In the genomic region with DNA sequence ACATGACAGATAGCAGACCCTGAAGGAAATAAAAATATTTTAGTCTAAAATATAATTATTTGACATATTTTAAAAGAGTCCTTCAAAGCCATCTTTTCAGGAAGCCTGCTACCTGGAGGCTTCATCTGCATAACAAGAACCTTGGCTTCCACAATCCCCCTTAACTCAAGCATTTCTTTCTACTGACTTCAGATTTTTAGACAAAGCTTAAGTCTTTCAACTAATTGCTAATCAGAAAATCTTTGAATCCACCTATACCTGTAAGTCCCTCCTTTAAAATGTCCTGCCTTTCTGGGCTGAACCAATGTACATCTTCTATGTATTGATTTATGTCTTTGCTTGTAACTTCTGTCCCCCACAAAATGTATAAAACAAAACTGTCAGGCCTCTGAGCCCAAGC, we compare ENCODE assay signal across 1 cellular context.
TF ChIP-seq lines count a peak whose summit lies in the region.

No MANE protein-coding gene starts in this region.

TF ChIP-seq in WTC11, 78 proteins besides CTCF, POLR2A, EP300 and RAD21:
- TF ChIP-seq ETV6 (CRISPR knock-in tag; IDR thresholded peaks at IDR 0.05) (no peak), ZNF317 (CRISPR knock-in tag; IDR thresholded peaks at IDR 0.05; ENCODE audit: borderline replicate concordance, low read depth) (no peak), RORB (CRISPR knock-in tag; IDR thresholded peaks at IDR 0.05) (no peak), JAZF1 (CRISPR knock-in tag; IDR thresholded peaks at IDR 0.05) (no peak), FOXP1 (CRISPR knock-in tag; IDR thresholded peaks at IDR 0.05; ENCODE audit: borderline replicate concordance) (no peak), SP1 (CRISPR knock-in tag; conservative IDR thresholded peaks at IDR 0.05) (no peak)
